In genomic region chr1:153960206-153960605, GRCh38 we compare ENCODE assay signal across 1 cellular context.
TF ChIP-seq lines count a peak whose summit lies in the region.

No MANE protein-coding gene starts in this region.

TF ChIP-seq in HepG2, 621 proteins besides CTCF, POLR2A, EP300 and RAD21:
- TF ChIP-seq POLR2G (IDR thresholded peaks at IDR 0.05; ENCODE audit: low read depth, low read length) (no peak), AGO2 (optimal IDR thresholded peaks at IDR 0.05; ENCODE audit: low read depth, low read length) (peak; percentile 48)
